9 cellular contexts compared by ENCODE assay signal in genomic region chr2:227862741-227863588, GRCh38. TPM values are rescaled to one million over a fixed set of nuclear protein-coding genes. Genes with fewer than 3 reads are reported as not detected.
DNase-seq lines count a peak whose midpoint lies in the region; ATAC-seq and TF ChIP-seq lines count a peak whose summit lies in the region.
"Had no signal": no experiment of that assay in that cellular context is flagged by ENCODE, and none has a peak within 500 bp of the region (broad histone marks: within the 10 kb centered on the region; RNA-seq: fewer than 3 reads in every experiment).

No MANE protein-coding gene starts in this region.

- no peaks in the 10 kb centered on the region for H3K36me3 ChIP-seq in SJCRH30

- no peak overlapping the region for H3K4me3 ChIP-seq in SJCRH30
- H3K4me3 ChIP-seq in retinal pigment epithelial cell (ENCODE audit: low read length) = no peak overlapping the region

- DNase-seq in GOT3 (lab: John Stamatoyannopoulos, UW) (peak; percentile 5), SJCRH30 (peak; percentile 57 to 73), fibroblast of the conjunctiva (ENCODE audit: low read depth) (peak; percentile 64), retinal pigment epithelial cell (ENCODE audit: low read depth) (peak; percentile 64), NCI-H1436 (lab: John Stamatoyannopoulos, UW) (no peak)
- DNase-seq in activated CD4-positive, alpha-beta T cell treated with anti-CD3 and anti-CD28 coated beads, Interleukin-2, amount 50 U/mL, for 4 hours = no peak
- DNase-seq in stimulated activated CD4-positive, alpha-beta T cell treated with anti-CD3 and anti-CD28 coated beads, Interleukin-12 subunit alpha, Interleukin-12 subunit beta, amount 100 ng/mL, for 4 hours = no peak
- DNase-seq: immature natural killer cell had no signal

- no peaks in the 10 kb centered on the region for H3K9me3 ChIP-seq in SJCRH30 (replicated peaks)

- peak overlapping the region; percentile 78 for H3K27ac ChIP-seq in SJCRH30

- peaks cover 27% of the 10 kb centered on the region for H3K4me1 ChIP-seq in SJCRH30

- peak; percentile 26 for TF ChIP-seq CTCF in retinal pigment epithelial cell (conservative IDR thresholded peaks at IDR 0.05; ENCODE audit: low read depth, low read length)

- H3K27me3 ChIP-seq in SJCRH30 = no peaks in the 10 kb centered on the region

- ATAC-seq in GM21723 (IDR thresholded peaks at IDR 0.05; ENCODE audit: unreplicated experiment) = no peak

RNA-seq across cellular contexts. Expression of gene DAW1, which starts 8.5 kb away (rescaled TPM):
- 0.08 TPM in 1 of 2 replicates, not detected in the other for total RNA-seq in SJCRH30 (2014; rRNA removed; shearing (Covaris generic))

RNA-seq across cellular contexts. Expression of gene CCL20, which starts 49.3 kb away (rescaled TPM):
- 4.2 and 4.3 TPM in 2 replicates for total RNA-seq in SJCRH30 (2014; rRNA removed; shearing (Covaris generic))

Comparison
In these comparisons a context has a peak if more than half of its experiments do, and no peak if none do; other contexts are left out.
1. DNase-seq: peak in GOT3 (single experiment), SJCRH30 (2 of 2), fibroblast of the conjunctiva (single experiment) and retinal pigment epithelial cell (single experiment); none in NCI-H1436 (single experiment), activated CD4-positive, alpha-beta T cell treated with anti-CD3 and anti-CD28 coated beads, Interleukin-2, amount 50 U/mL, for 4 hours (0 of 2) and stimulated activated CD4-positive, alpha-beta T cell treated with anti-CD3 and anti-CD28 coated beads, Interleukin-12 subunit alpha, Interleukin-12 subunit beta, amount 100 ng/mL, for 4 hours (single experiment).